Comparison of ENCODE assay signal across 1 cellular context in the genomic region with DNA sequence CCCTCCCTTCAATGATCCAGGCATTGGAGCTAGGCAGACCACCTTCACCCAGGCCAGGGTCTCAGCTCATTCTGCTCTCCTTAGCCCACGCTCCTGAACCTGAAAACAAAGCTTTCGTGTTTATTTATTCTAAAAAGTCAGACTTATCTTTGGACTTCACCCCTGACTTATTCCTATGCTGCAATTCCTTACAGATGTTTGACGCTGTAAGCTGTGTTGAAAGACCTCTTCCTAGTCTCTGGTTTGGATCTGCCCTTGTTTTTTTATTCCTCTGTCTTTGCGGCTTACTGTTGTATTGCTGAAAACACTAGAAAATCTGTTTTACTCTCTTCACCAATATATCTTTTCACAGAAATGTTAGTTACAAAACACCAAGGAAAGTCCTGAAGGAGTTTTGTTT.
TF ChIP-seq lines count a peak whose summit lies in the region.

No MANE protein-coding gene starts in this region.

TF ChIP-seq in GM12878, 131 proteins besides CTCF, POLR2A, EP300 and RAD21:
- TF ChIP-seq ZNF274 (IDR thresholded peaks at IDR 0.05; ENCODE audit: insufficient read depth, insufficient read length) (no peak), ZNF24 (IDR thresholded peaks at IDR 0.05) (no peak), CEBPB (IDR thresholded peaks at IDR 0.05; ENCODE audit: borderline replicate concordance in 1 of 2, low read depth in 2 of 2, low read length in 2 of 2) (no peak), ZNF207 (IDR thresholded peaks at IDR 0.05; ENCODE audit: borderline replicate concordance) (no peak), KDM1A (IDR thresholded peaks at IDR 0.05; ENCODE audit: borderline replicate concordance) (no peak), RELA (IDR thresholded peaks at IDR 0.05; ENCODE audit: borderline replicate concordance, partially characterized antibody) (no peak), JUNB (IDR thresholded peaks at IDR 0.05) (no peak)
- TF ChIP-seq, protein P1, sequence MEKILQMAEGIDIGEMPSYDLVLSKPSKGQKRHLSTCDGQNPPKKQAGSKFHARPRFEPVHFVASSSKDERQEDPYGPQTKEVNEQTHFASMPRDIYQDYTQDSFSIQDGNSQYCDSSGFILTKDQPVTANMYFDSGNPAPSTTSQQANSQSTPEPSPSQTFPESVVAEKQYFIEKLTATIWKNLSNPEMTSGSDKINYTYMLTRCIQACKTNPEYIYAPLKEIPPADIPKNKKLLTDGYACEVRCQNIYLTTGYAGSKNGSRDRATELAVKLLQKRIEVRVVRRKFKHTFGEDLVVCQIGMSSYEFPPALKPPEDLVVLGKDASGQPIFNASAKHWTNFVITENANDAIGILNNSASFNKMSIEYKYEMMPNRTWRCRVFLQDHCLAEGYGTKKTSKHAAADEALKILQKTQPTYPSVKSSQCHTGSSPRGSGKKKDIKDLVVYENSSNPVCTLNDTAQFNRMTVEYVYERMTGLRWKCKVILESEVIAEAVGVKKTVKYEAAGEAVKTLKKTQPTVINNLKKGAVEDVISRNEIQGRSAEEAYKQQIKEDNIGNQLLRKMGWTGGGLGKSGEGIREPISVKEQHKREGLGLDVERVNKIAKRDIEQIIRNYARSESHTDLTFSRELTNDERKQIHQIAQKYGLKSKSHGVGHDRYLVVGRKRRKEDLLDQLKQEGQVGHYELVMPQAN (conservative IDR thresholded peaks at IDR 0.05): no peak
- TF ChIP-seq, protein P2, sequence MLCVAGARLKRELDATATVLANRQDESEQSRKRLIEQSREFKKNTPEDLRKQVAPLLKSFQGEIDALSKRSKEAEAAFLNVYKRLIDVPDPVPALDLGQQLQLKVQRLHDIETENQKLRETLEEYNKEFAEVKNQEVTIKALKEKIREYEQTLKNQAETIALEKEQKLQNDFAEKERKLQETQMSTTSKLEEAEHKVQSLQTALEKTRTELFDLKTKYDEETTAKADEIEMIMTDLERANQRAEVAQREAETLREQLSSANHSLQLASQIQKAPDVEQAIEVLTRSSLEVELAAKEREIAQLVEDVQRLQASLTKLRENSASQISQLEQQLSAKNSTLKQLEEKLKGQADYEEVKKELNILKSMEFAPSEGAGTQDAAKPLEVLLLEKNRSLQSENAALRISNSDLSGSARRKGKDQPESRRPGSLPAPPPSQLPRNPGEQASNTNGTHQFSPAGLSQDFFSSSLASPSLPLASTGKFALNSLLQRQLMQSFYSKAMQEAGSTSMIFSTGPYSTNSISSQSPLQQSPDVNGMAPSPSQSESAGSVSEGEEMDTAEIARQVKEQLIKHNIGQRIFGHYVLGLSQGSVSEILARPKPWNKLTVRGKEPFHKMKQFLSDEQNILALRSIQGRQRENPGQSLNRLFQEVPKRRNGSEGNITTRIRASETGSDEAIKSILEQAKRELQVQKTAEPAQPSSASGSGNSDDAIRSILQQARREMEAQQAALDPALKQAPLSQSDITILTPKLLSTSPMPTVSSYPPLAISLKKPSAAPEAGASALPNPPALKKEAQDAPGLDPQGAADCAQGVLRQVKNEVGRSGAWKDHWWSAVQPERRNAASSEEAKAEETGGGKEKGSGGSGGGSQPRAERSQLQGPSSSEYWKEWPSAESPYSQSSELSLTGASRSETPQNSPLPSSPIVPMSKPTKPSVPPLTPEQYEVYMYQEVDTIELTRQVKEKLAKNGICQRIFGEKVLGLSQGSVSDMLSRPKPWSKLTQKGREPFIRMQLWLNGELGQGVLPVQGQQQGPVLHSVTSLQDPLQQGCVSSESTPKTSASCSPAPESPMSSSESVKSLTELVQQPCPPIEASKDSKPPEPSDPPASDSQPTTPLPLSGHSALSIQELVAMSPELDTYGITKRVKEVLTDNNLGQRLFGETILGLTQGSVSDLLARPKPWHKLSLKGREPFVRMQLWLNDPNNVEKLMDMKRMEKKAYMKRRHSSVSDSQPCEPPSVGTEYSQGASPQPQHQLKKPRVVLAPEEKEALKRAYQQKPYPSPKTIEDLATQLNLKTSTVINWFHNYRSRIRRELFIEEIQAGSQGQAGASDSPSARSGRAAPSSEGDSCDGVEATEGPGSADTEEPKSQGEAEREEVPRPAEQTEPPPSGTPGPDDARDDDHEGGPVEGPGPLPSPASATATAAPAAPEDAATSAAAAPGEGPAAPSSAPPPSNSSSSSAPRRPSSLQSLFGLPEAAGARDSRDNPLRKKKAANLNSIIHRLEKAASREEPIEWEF (IDR thresholded peaks at IDR 0.05; ENCODE audit: insufficient replicate concordance, low read depth, low read length): no peak
